1 cellular context compared by ENCODE assay signal in the genomic region with DNA sequence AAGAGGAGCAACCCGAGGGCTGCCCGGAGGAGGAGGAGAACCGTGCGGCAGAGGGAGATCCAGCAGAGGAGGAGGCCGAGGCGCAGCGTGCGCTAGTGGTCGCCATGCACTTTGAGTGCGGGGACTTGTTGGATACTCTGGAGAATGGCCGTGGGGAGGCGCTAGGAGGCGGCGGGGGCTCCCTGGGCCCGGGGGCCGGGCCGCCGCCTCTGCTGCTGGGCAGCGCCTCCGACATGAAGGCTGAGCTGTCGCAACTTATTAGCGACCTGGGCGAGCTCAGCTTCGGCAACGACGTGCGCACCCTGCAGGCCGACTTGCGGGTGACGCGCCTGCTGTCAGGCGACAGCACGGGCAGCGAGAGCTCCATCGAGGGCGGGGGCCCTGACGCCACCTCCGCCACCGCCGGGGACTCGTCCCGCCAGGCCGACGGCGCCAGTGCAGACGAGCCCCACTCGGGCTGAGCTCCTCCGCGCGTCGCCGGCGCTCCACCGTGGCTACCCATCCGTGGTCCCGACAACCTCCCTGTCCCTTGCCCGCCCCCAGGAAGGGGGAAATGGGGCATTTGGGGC.
A peak's percentile ranks its signal among the peaks of the same experiment; 100 is the strongest.
TF ChIP-seq lines count a peak whose summit lies in the region.

No MANE protein-coding gene starts in this region.

TF ChIP-seq in IMR-90, 13 proteins besides CTCF, POLR2A, EP300 and RAD21:
- TF ChIP-seq SMC3 (IDR thresholded peaks at IDR 0.05; ENCODE audit: low read depth, low read length) (peak; percentile 16; the same call in 1 of the 2 replicates), CEBPB (IDR thresholded peaks at IDR 0.05; ENCODE audit: low read depth, low read length) (peak; percentile 67), FOS (IDR thresholded peaks at IDR 0.05; ENCODE audit: low read depth, low read length) (no peak), BHLHE40 (IDR thresholded peaks at IDR 0.05; ENCODE audit: low read depth, low read length) (peak; percentile 56; the same call in 1 of the 2 replicates)
